ENCODE assay signal across 24 cellular contexts in genomic region chr6:18468162-18468843, GRCh38.
DNase-seq lines count a peak whose midpoint lies in the region; ATAC-seq, FAIRE-seq and TF ChIP-seq lines count a peak whose summit lies in the region.
"Had no signal": no experiment of that assay in that cellular context is flagged by ENCODE, and none has a peak within 500 bp of the region (broad histone marks: within the 10 kb centered on the region; RNA-seq: fewer than 3 reads in every experiment).

No MANE protein-coding gene starts in this region.

- POLR2A ChIA-PET in OCI-LY7 (lab: Charles Lee), result no interaction called here
- POLR2A ChIA-PET in HepG2 (lab: Yijun Ruan, JAX), result interaction anchor here (0.8 to 2.0 kb wide), 2 partner anchors 35 to 81 kb away, joined by 3 to 11 read pairs; partner anchors contain the start of gene RNF144B

- 21% methylated on average over 7 of the region's 7 CpGs for WGBS in HepG2 (ENCODE audit: low lambda C conversion rate)

- no peak overlapping the region for H3K4me3 Mint-ChIP-seq in endothelial cell (ENCODE audit: unreplicated experiment)
- H3K4me3 Mint-ChIP-seq: CD4-positive, CD25-positive, alpha-beta regulatory T cell; IgD-negative memory B cell had no signal

- H3K27ac ChIP-seq in OCI-LY7 (ENCODE audit: low read depth, low read length, poor library complexity, severe bottlenecking), result no peak overlapping the region
- peak overlapping the region; percentile 74 for H3K27ac ChIP-seq in HepG2 (ENCODE audit: extremely low read length, insufficient read depth, low read length)
- H3K27ac ChIP-seq in gastrocnemius medialis, result peak overlapping the region; percentile 9 to 48 (median 32)
- H3K27ac ChIP-seq: KMS-11, RWPE1, SK-N-MC had no signal

- H3K9me3 ChIP-seq in OCI-LY7 (ENCODE audit: low read length) (no peaks in the 10 kb centered on the region), HepG2 (ENCODE audit: low read length) (no peaks in the 10 kb centered on the region), gastrocnemius medialis (no peaks in the 10 kb centered on the region)

- H3K4me3 ChIP-seq in OCI-LY7 (ENCODE audit: low read depth, low read length, poor library complexity, severe bottlenecking) (no peak overlapping the region), HepG2 (replicated peaks in 1 of 3; ENCODE audit: insufficient read depth in 1 of 3, low read depth in 2 of 3, low read length in 3 of 3) (peak overlapping the region in 2 of 3 experiments; percentile 5 to 29; a peak in 2 of 6 replicates), gastrocnemius medialis (no peak overlapping the region)
- H3K4me3 ChIP-seq: SK-N-MC had no signal

- no peak overlapping the region for H3K4me2 ChIP-seq in OCI-LY7 (ENCODE audit: low read length)
- H3K4me2 ChIP-seq in HepG2 (ENCODE audit: low read depth, low read length), result peak overlapping the region; percentile 57
- H3K4me2 ChIP-seq: KMS-11 had no signal

- no peaks in the 10 kb centered on the region for H3K4me1 ChIP-seq in OCI-LY7 (ENCODE audit: insufficient read depth, low read length, poor library complexity, severe bottlenecking)
- H3K4me1 ChIP-seq in HepG2 (ENCODE audit: insufficient read depth, low read length), result peaks cover 43% of the 10 kb centered on the region
- H3K4me1 ChIP-seq in gastrocnemius medialis, result peaks cover 44 to 60% of the 10 kb centered on the region in 2 donors

- TF ChIP-seq EP300 in HepG2 (IDR thresholded peaks at IDR 0.05; ENCODE audit: low read depth in 2 of 2, low read length in 2 of 2) (peak in 1 of 2 experiments; percentile 83; a peak in 2 of 4 replicates), HepG2 (CRISPR knock-in tag; IDR thresholded peaks at IDR 0.05; ENCODE audit: borderline replicate concordance) (peak; percentile 50; the same call in 1 of the 2 replicates)

- H3K36me3 ChIP-seq in OCI-LY7 (ENCODE audit: insufficient read depth, low read length) (peaks cover 74% of the 10 kb centered on the region), HepG2 (replicated peaks in 1 of 2; ENCODE audit: control insufficient read depth in 1 of 2, insufficient read depth in 2 of 2, low read length in 2 of 2) (peaks cover 0 to 13% of the 10 kb centered on the region in 2 experiments; a peak in 2 of 5 replicates), gastrocnemius medialis (peaks cover 0 to 7% of the 10 kb centered on the region in 2 donors)

- peaks cover 16% of the 10 kb centered on the region for H3K36me3 Mint-ChIP-seq in endothelial cell (ENCODE audit: low read depth, unreplicated experiment)

- no peaks in the 10 kb centered on the region for H3K4me1 Mint-ChIP-seq in endothelial cell (ENCODE audit: unreplicated experiment)
- H3K4me1 Mint-ChIP-seq: CD4-positive, CD25-positive, alpha-beta regulatory T cell had no signal

- no peaks in the 10 kb centered on the region for H3K9me2 ChIP-seq in OCI-LY7 (ENCODE audit: insufficient read depth, low read length)

- H3K27me3 ChIP-seq in HepG2 (ENCODE audit: control insufficient read depth in 1 of 2, insufficient read depth in 2 of 2, low read length in 2 of 2) (no peaks in the 10 kb centered on the region), gastrocnemius medialis (no peaks in the 10 kb centered on the region)

- FAIRE-seq in HepG2 (lab: Jason Lieb, UNC), result peak; percentile 85
- FAIRE-seq: H54 had no signal

- no peaks in the 10 kb centered on the region for H3K9me3 Mint-ChIP-seq in endothelial cell (ENCODE audit: unreplicated experiment)

- DNase-seq in OCI-LY7 (ENCODE audit: low spot score), result no peak
- peak; percentile 38 for DNase-seq in astrocyte of the hippocampus (ENCODE audit: low read depth, low spot score)
- peak; percentile 85 for DNase-seq in HepG2 (ENCODE audit: low spot score)
- no peak for DNase-seq in gastrocnemius medialis
- no peak for DNase-seq in GF-D8 (lab: John Stamatoyannopoulos, UW)
- DNase-seq in endothelial cell (ENCODE audit: low spot score), result no peak
- DNase-seq in activated naive CD4-positive, alpha-beta T cell (lab: John Stamatoyannopoulos, UW), result no peak
- DNase-seq: CD4-positive, CD25-positive, alpha-beta regulatory T cell; COR-L47; DMS53; NCI-H1048; NCI-H1417 treated with DMSO at 0.1 percent for 48 hours; NCI-H1694 treated with DMSO at 0.1 percent for 48 hours; NCI-H2081; NCI-H2227 treated with DMSO at 0.1 percent for 48 hours; NCI-H510A; NCI-H69; SHP77 treated with DMSO at 0.1 percent for 48 hours had no signal

- 0 out of 2 replicates have a peak overlapping the region, but pooled peaks have one; percentile 7 for H3K9ac ChIP-seq in HepG2 (ENCODE audit: insufficient read depth, low read depth, low read length)
- H3K9ac ChIP-seq: KMS-11 had no signal

- TF ChIP-seq RAD21 in HepG2 (CRISPR knock-in tag; IDR thresholded peaks at IDR 0.05), result no peak

- no peak for TF ChIP-seq CTCF in OCI-LY7 (conservative IDR thresholded peaks at IDR 0.05; ENCODE audit: low read length)
- no peak for TF ChIP-seq CTCF in HepG2 (CRISPR knock-in tag; IDR thresholded peaks at IDR 0.05)
- TF ChIP-seq CTCF in gastrocnemius medialis (IDR thresholded peaks at IDR 0.05 in 4 of 5, conservative IDR thresholded peaks at IDR 0.05 in 1 of 5), result no peak
- TF ChIP-seq CTCF in endothelial cell (IDR thresholded peaks at IDR 0.05; ENCODE audit: unreplicated experiment), result no peak

- H4K20me1 ChIP-seq in OCI-LY7 (ENCODE audit: insufficient read depth, low read length) (0 out of 2 replicates have a peak, but pooled peaks cover 2% of the 10 kb centered on the region), HepG2 (ENCODE audit: insufficient read depth, low read length) (no peaks in the 10 kb centered on the region)

- CTCF ChIA-PET in OCI-LY7 (lab: Charles Lee; ENCODE audit: unreplicated experiment) (no interaction called here), HepG2 (lab: Yijun Ruan, JAX; ENCODE audit: low intra/inter-chr PET ratio, low total read pairs) (no interaction called here)

- in situ Hi-C loops in HepG2 (cut with HindIII; ENCODE audit: extremely low pct_ligation_motif_present, low pct_unique_long_range_greater_than_20kb), result no loop called here
- in situ Hi-C loops in gastrocnemius medialis (cut with MboI; ENCODE audit: low sequenced_read_pairs in 4 of 4), result loop anchor here in 1 of 4 donors (25.0 kb wide), 1 partner anchor 131 kb away; no protein-coding TSS in a partner anchor

- BruUV-seq in OCI-LY7 (replicated peaks; lab: Mats Ljungman, UMichigan) (TSS peak; percentile 17), HepG2 (replicated peaks; lab: Mats Ljungman, UMichigan) (TSS peak; percentile 37)

- H3K79me2 ChIP-seq in OCI-LY7 (ENCODE audit: insufficient read depth, low read depth, low read length) (peaks cover 8% of the 10 kb centered on the region; the same call in 1 of the 2 replicates), HepG2 (ENCODE audit: insufficient read depth, low read length) (no peaks in the 10 kb centered on the region)

- intact Hi-C loops in OCI-LY7 (cut with micrococcal nuclease; ENCODE audit: unreplicated experiment), result no loop called here
- intact Hi-C loops in HepG2 (cut with micrococcal nuclease; ENCODE audit: unreplicated experiment), result loop anchor here (2.0 kb wide), 1 partner anchor 82 kb away; the partner anchor contains the start of gene RNF144B
- intact Hi-C loops in gastrocnemius medialis (cut with DNase I; ENCODE audit: low total_unique reads), result no loop called here

- ATAC-seq in HepG2 (peak; percentile 96), gastrocnemius medialis (no peak)
- ATAC-seq: Panc1 had no signal

- H2AFZ ChIP-seq in OCI-LY7 (ENCODE audit: low read length) (no peak overlapping the region), HepG2 (ENCODE audit: low read length) (no peak overlapping the region)

- TF ChIP-seq POLR2A in HepG2 (IDR thresholded peaks at IDR 0.05; ENCODE audit: insufficient read depth in 1 of 2, low read depth in 2 of 2, low read length in 2 of 2), result no peak
- TF ChIP-seq POLR2A in gastrocnemius medialis (IDR thresholded peaks at IDR 0.05), result no peak

- H3K27me3 Mint-ChIP-seq in endothelial cell (ENCODE audit: unreplicated experiment), result peaks cover 1% of the 10 kb centered on the region
- H3K27me3 Mint-ChIP-seq: CD4-positive, CD25-positive, alpha-beta regulatory T cell; IgD-negative memory B cell had no signal

- H3K27ac Mint-ChIP-seq in endothelial cell (ENCODE audit: unreplicated experiment), result no peak overlapping the region
- H3K27ac Mint-ChIP-seq: CD4-positive, CD25-positive, alpha-beta regulatory T cell; IgD-negative memory B cell had no signal

TF ChIP-seq in HepG2, 621 proteins besides CTCF, POLR2A, EP300 and RAD21 (continues in another document):
- peak; percentile 76 for TF ChIP-seq ARID5B (CRISPR knock-in tag; IDR thresholded peaks at IDR 0.05)
- no peak for TF ChIP-seq SP4 (CRISPR knock-in tag; IDR thresholded peaks at IDR 0.05)

Comparison
In these comparisons a context has a peak if more than half of its experiments do, and no peak if none do; other contexts are left out.
1. DNase-seq: peak in astrocyte of the hippocampus (single experiment) and HepG2 (single experiment); none in OCI-LY7 (single experiment), gastrocnemius medialis (0 of 2), GF-D8 (single experiment), endothelial cell (single experiment) and activated naive CD4-positive, alpha-beta T cell (0 of 4).
2. H3K4me3 ChIP-seq: peak in HepG2 (2 of 3); none in OCI-LY7 (single experiment) and gastrocnemius medialis (0 of 4).